1 cellular context compared by ENCODE assay signal in genomic region chr4:124192544-124192943, GRCh38.
"Had no signal": no experiment of that assay in that cellular context is flagged by ENCODE, and none has a peak within 500 bp of the region (broad histone marks: within the 10 kb centered on the region; RNA-seq: fewer than 3 reads in every experiment).

No MANE protein-coding gene starts in this region.

- H3K4me3 ChIP-seq: MG63 had no signal

- H3K36me3 ChIP-seq: MG63 had no signal
